19 cellular contexts compared by ENCODE assay signal in genomic region chr7:25095516-25096345, GRCh38. TPM values are rescaled to one million over a fixed set of nuclear protein-coding genes. Genes with fewer than 3 reads are reported as not detected.
DNase-seq lines count a peak whose midpoint lies in the region; TF ChIP-seq lines count a peak whose summit lies in the region.
"Had no signal": no experiment of that assay in that cellular context is flagged by ENCODE, and none has a peak within 500 bp of the region (broad histone marks: within the 10 kb centered on the region; RNA-seq: fewer than 3 reads in every experiment).

No MANE protein-coding gene starts in this region.

- CTCF ChIA-PET in PC-9 (lab: Charles Lee), result interaction anchor here (0.6 to 4.1 kb wide), 3 partner anchors 10 to 316 kb away, joined by 5 to 55 read pairs (median 6); no protein-coding TSS in a partner anchor

- no TSS peak for BruUV-seq in PC-9 (replicated peaks; lab: Mats Ljungman, UMichigan)

- H3K9me3 ChIP-seq in PC-9 (ENCODE audit: insufficient read depth, low read depth) (no peaks in the 10 kb centered on the region), breast epithelium (no peaks in the 10 kb centered on the region)

- no peak for TF ChIP-seq CTCF in PC-9 (conservative IDR thresholded peaks at IDR 0.05)
- TF ChIP-seq CTCF in breast epithelium (IDR thresholded peaks at IDR 0.05), result no peak

- no peak overlapping the region for H3K4me2 ChIP-seq in PC-9

- H3K4me1 ChIP-seq in PC-9 (replicated peaks; ENCODE audit: insufficient read depth) (peaks cover 16% of the 10 kb centered on the region; the same call in 1 of the 2 replicates), breast epithelium (no peaks in the 10 kb centered on the region)

- TF ChIP-seq POLR2A in breast epithelium (IDR thresholded peaks at IDR 0.05), result no peak

- POLR2A ChIA-PET in PC-9 (lab: Charles Lee; ENCODE audit: unreplicated experiment), result no interaction called here

- H3F3A ChIP-seq in PC-9 (ENCODE audit: insufficient read depth, low read depth), result no peaks in the 10 kb centered on the region; the same call in none of the 2 replicates

- H2AFZ ChIP-seq in PC-9, result no peak overlapping the region

- no peaks in the 10 kb centered on the region for H3K79me2 ChIP-seq in PC-9 (ENCODE audit: low read depth)

- H3K27me3 ChIP-seq in PC-9 (ENCODE audit: insufficient read depth, low read depth) (no peaks in the 10 kb centered on the region), breast epithelium (no peaks in the 10 kb centered on the region)

- no peaks in the 10 kb centered on the region for H4K20me1 ChIP-seq in PC-9 (ENCODE audit: insufficient read depth)

- H3K4me3 ChIP-seq in PC-9 (no peak overlapping the region), breast epithelium (no peak overlapping the region)

- DNase-seq in DMS53 (lab: John Stamatoyannopoulos, UW) (peak; percentile 53), DMS53 treated with DMSO at 0.1 percent for 48 hours (lab: John Stamatoyannopoulos, UW; ENCODE audit: unreplicated experiment) (no peak), NCI-H226 (peak; percentile 75), dermis blood vessel endothelial cell (peak; percentile 67), pulmonary artery endothelial cell (ENCODE audit: low read depth, low spot score) (peak; percentile 8), PC-9 (no peak), breast epithelium (ENCODE audit: low spot score in 2 of 2) (no peak)
- no peak for DNase-seq in stimulated activated CD4-positive, alpha-beta T cell treated with anti-CD3 and anti-CD28 coated beads, Interleukin-4, amount 100 ng/mL, for 24 hours
- DNase-seq: CD4-positive, alpha-beta memory T cell; DND-41; GDM1; H7; NCI-H1092 treated with DMSO at 0.1 percent for 48 hours; NCI-H146; NCI-H2029 treated with DMSO at 0.1 percent for 48 hours; NCI-H2171 treated with DMSO at 0.1 percent for 48 hours; NCI-H446 treated with DMSO at 0.1 percent for 48 hours; SIG-M5 had no signal

- H3K36me3 ChIP-seq in PC-9 (ENCODE audit: low read depth), result no peaks in the 10 kb centered on the region
- no peaks in the 10 kb centered on the region for H3K36me3 ChIP-seq in breast epithelium

- no peaks in the 10 kb centered on the region for H3K9me2 ChIP-seq in PC-9 (ENCODE audit: insufficient read depth)

- H3K27ac ChIP-seq in PC-9 (no peak overlapping the region), breast epithelium (no peak overlapping the region)
- H3K27ac ChIP-seq: RWPE1 had no signal

- intact Hi-C loops in PC-9 (cut with micrococcal nuclease; ENCODE audit: unreplicated experiment), result loop anchor here (2.0 to 10.0 kb wide), 6 partner anchors 373 to 1398 kb away; no protein-coding TSS in a partner anchor
- intact Hi-C loops in breast epithelium (cut with DNase I; ENCODE audit: low total_unique reads), result no loop called here

RNA-seq across cellular contexts. Expression of gene CYCS, which starts 29.3 kb away (rescaled TPM):
- total RNA-seq in dermis blood vessel endothelial cell, result 25.5 and 71.3 TPM in 2 replicates
- 51.4 and 71.7 TPM in 2 replicates for total RNA-seq in pulmonary artery endothelial cell
- total RNA-seq in PC-9 (2021), result 101 and 120 TPM in 2 replicates
- 10 to 100 TPM; 18.1 to 33.8 (median 30.5) TPM for total RNA-seq in breast epithelium

Comparison
In these comparisons a context has a peak if more than half of its experiments do, and no peak if none do; other contexts are left out.
1. DNase-seq: peak in DMS53 (single experiment), NCI-H226 (single experiment), dermis blood vessel endothelial cell (single experiment) and pulmonary artery endothelial cell (single experiment); none in DMS53 treated with DMSO at 0.1 percent for 48 hours (single experiment), PC-9 (0 of 2), breast epithelium (0 of 2) and stimulated activated CD4-positive, alpha-beta T cell treated with anti-CD3 and anti-CD28 coated beads, Interleukin-4, amount 100 ng/mL, for 24 hours (single experiment).